Comparison of ENCODE assay signal across 1 cellular context in the genomic region with DNA sequence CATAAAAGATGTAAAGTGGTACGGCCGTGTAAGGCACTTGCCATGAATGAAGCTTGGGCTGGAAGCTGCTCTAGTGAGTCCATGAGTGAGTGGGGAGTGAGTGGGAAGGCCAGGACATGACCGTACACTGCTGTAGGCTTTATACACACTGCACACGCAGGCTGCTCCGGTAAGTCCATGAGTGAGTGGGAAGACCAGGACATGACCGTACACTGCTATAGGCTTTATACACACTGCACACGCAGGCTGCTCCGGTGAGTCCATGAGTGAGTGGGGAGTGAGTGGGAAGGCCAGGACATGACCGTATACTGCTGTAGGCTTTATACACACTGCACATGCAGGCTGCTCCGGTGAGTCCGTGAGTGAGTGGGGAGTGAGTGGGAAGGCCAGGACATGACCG. TPM values are rescaled to one million over a fixed set of nuclear protein-coding genes. Genes with fewer than 3 reads are reported as not detected.
"Had no signal": no experiment of that assay in that cellular context is flagged by ENCODE, and none has a peak within 500 bp of the region (broad histone marks: within the 10 kb centered on the region; RNA-seq: fewer than 3 reads in every experiment).

No MANE protein-coding gene starts in this region.

RNA-seq across cellular contexts. Expression of a gene that starts 26.2 kb away (rescaled TPM):
- total RNA-seq: HepG2 had no signal
- polyA plus RNA-seq: HepG2 had no signal
